8 cellular contexts compared by ENCODE assay signal in the genomic region with DNA sequence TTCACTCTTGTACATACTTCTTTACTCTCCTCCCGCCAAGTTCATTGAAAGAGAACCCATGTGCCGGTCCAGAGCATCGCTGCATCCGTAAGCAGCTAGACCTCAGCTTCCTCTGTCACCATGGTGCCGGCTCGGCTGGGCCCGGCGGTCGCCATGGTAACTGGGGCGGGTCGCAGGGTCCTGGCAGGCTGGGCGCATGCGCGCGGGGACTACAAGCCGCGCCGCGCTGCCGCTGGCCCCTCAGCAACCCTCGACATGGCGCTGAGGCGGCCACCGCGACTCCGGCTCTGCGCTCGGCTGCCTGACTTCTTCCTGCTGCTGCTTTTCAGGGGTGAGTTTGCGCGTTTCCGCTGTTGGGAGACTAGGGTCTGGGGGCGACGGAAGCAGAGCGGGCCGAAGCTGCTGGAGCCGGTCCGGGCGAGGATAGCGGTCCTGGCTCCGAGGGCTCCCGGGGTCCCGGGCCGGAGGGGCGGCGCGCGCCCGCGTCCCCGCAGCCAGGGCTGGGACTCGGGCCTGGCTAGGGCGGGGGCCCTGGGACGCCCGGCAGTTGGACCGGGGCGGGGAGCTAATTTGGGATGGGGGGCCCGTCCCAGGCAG. TPM values are rescaled to one million over a fixed set of nuclear protein-coding genes. Genes with fewer than 3 reads are reported as not detected.
DNase-seq lines count a peak whose midpoint lies in the region; ATAC-seq and TF ChIP-seq lines count a peak whose summit lies in the region.

A gene (plus strand): TSS at position 244 of the 597 bp plus-strand sequence. CDS start 12 bp downstream, at position 256.

- H3K36me3 Mint-ChIP-seq in central memory CD8-positive, alpha-beta T cell (ENCODE audit: insufficient read depth): peaks cover 10% of the 10 kb centered on the region

- POLR2A ChIA-PET in PC-9 (lab: Charles Lee; ENCODE audit: unreplicated experiment): no interaction called here

- H3K4me1 ChIP-seq in smooth muscle cell (ENCODE audit: low read depth) (peaks cover 15% of the 10 kb centered on the region), PC-9 (replicated peaks; ENCODE audit: insufficient read depth) (no peaks in the 10 kb centered on the region)

- H3K27ac ChIP-seq in smooth muscle cell (ENCODE audit: low read depth): peak within 1 kb of the TSS; percentile 59
- H3K27ac ChIP-seq in PC-9: no peak within 1 kb of the TSS

- ATAC-seq in HG02938 (IDR thresholded peaks at IDR 0.05; ENCODE audit: unreplicated experiment): peak; percentile 78
- peak; percentile 95 for ATAC-seq in central memory CD8-positive, alpha-beta T cell (replicated peaks; ENCODE audit: extremely low read depth, poor library complexity, severe bottlenecking)

- peaks cover 36% of the 10 kb centered on the region for H4K20me1 ChIP-seq in smooth muscle cell (ENCODE audit: low read depth)
- peaks cover 3% of the 10 kb centered on the region; the same call in 1 of the 2 replicates for H4K20me1 ChIP-seq in PC-9 (ENCODE audit: insufficient read depth)

- no peaks in the 10 kb centered on the region for H3K9me3 Mint-ChIP-seq in central memory CD8-positive, alpha-beta T cell

- H3K27me3 ChIP-seq in smooth muscle cell (ENCODE audit: low read depth): peaks cover 7% of the 10 kb centered on the region
- peaks cover 88% of the 10 kb centered on the region for H3K27me3 ChIP-seq in PC-9 (ENCODE audit: insufficient read depth, low read depth)

- H3K4me2 ChIP-seq in smooth muscle cell (peak within 1 kb of the TSS; percentile 90), PC-9 (no peak within 1 kb of the TSS)

- in situ Hi-C loops in GM13976 (cut with MboI; ENCODE audit: low sequenced_read_pairs, unreplicated experiment): no loop called here

- peaks cover 35% of the 10 kb centered on the region for H3K27me3 Mint-ChIP-seq in central memory CD8-positive, alpha-beta T cell

- TF ChIP-seq CTCF in GM13976 (IDR thresholded peaks at IDR 0.05; ENCODE audit: borderline replicate concordance, control extremely low read depth, extremely low read depth, insufficient read depth, missing control alignments) (no peak), smooth muscle cell (IDR thresholded peaks at IDR 0.05; ENCODE audit: borderline replicate concordance, insufficient read depth, poor library complexity, severe bottlenecking) (no peak), PC-9 (conservative IDR thresholded peaks at IDR 0.05) (no peak)

- DNase-seq in GM13976 (ENCODE audit: low spot score): peak; percentile 96
- DNase-seq in NCI-H2081 treated with DMSO at 0.1 percent for 48 hours (lab: John Stamatoyannopoulos, UW): peak; percentile 80
- DNase-seq in activated CD4-positive, alpha-beta T cell treated with anti-CD3 and anti-CD28 coated beads for 1 hour: peak; percentile 95
- DNase-seq in central memory CD8-positive, alpha-beta T cell (ENCODE audit: low spot score in 2 of 2): peak; percentile 94 to 97
- peak; percentile 94 for DNase-seq in iris pigment epithelial cell (ENCODE audit: low read depth)
- peak; percentile 89 for DNase-seq in smooth muscle cell (lab: John Stamatoyannopoulos, UW; ENCODE audit: unreplicated experiment)
- no peak for DNase-seq in PC-9

- H3K27ac Mint-ChIP-seq in central memory CD8-positive, alpha-beta T cell (ENCODE audit: low read depth): peak within 1 kb of the TSS; percentile 86

- WGBS in smooth muscle cell (ENCODE audit: low lambda C conversion rate): 1% methylated on average over 43 of the region's 57 CpGs

- H3K4me3 ChIP-seq in smooth muscle cell (peak within 1 kb of the TSS; percentile 79), PC-9 (no peak within 1 kb of the TSS)

- H3K36me3 ChIP-seq in smooth muscle cell (ENCODE audit: low read depth): no peaks in the 10 kb centered on the region
- H3K36me3 ChIP-seq in PC-9 (ENCODE audit: low read depth): no peaks in the 10 kb centered on the region

- CTCF ChIA-PET in PC-9 (lab: Charles Lee): no interaction called here

- BruUV-seq in PC-9 (replicated peaks; lab: Mats Ljungman, UMichigan): no TSS peak

- peak within 1 kb of the TSS; percentile 93 for H3K4me3 Mint-ChIP-seq in central memory CD8-positive, alpha-beta T cell

- H3F3A ChIP-seq in smooth muscle cell (ENCODE audit: low read depth) (no peaks in the 10 kb centered on the region), PC-9 (ENCODE audit: insufficient read depth, low read depth) (no peaks in the 10 kb centered on the region)

- H3K9me3 ChIP-seq in smooth muscle cell (replicated peaks; ENCODE audit: low read depth) (no peaks in the 10 kb centered on the region), PC-9 (ENCODE audit: insufficient read depth, low read depth) (no peaks in the 10 kb centered on the region)

- intact Hi-C loops in PC-9 (cut with micrococcal nuclease; ENCODE audit: unreplicated experiment): no loop called here

- peaks cover 10% of the 10 kb centered on the region for H3K4me1 Mint-ChIP-seq in central memory CD8-positive, alpha-beta T cell

- peak within 1 kb of the TSS; percentile 95 for H2AFZ ChIP-seq in smooth muscle cell (ENCODE audit: low read depth)
- no peak within 1 kb of the TSS for H2AFZ ChIP-seq in PC-9

- H3K79me2 ChIP-seq in smooth muscle cell (ENCODE audit: low read depth) (peaks cover 46% of the 10 kb centered on the region), PC-9 (ENCODE audit: low read depth) (no peaks in the 10 kb centered on the region)

- peak within 1 kb of the TSS; percentile 78 for H3K9ac ChIP-seq in smooth muscle cell (ENCODE audit: low read depth)

- no peaks in the 10 kb centered on the region for H3K9me2 ChIP-seq in PC-9 (ENCODE audit: insufficient read depth)

RNA-seq across cellular contexts. Expression of the gene that starts here (rescaled TPM):
- total RNA-seq in smooth muscle cell: 75.5 and 91.7 TPM in 2 replicates
- polyA plus RNA-seq in smooth muscle cell: 59.3 and 82.9 TPM in 2 replicates
- not detected in 2 replicates for total RNA-seq in PC-9 (2021)

Comparison
In these comparisons a context has a peak if more than half of its experiments do, and no peak if none do; other contexts are left out.
1. RNA of the gene that starts here (total RNA-seq): 75.5 to 91.7 TPM in smooth muscle cell; not detected in PC-9; every median in the first group is over 10 times any median in the second.
2. DNase-seq: peak in GM13976 (single experiment), NCI-H2081 treated with DMSO at 0.1 percent for 48 hours (single experiment), activated CD4-positive, alpha-beta T cell treated with anti-CD3 and anti-CD28 coated beads for 1 hour (single experiment), central memory CD8-positive, alpha-beta T cell (2 of 2), iris pigment epithelial cell (single experiment) and smooth muscle cell (single experiment); none in PC-9 (0 of 2).